In the genomic region with DNA sequence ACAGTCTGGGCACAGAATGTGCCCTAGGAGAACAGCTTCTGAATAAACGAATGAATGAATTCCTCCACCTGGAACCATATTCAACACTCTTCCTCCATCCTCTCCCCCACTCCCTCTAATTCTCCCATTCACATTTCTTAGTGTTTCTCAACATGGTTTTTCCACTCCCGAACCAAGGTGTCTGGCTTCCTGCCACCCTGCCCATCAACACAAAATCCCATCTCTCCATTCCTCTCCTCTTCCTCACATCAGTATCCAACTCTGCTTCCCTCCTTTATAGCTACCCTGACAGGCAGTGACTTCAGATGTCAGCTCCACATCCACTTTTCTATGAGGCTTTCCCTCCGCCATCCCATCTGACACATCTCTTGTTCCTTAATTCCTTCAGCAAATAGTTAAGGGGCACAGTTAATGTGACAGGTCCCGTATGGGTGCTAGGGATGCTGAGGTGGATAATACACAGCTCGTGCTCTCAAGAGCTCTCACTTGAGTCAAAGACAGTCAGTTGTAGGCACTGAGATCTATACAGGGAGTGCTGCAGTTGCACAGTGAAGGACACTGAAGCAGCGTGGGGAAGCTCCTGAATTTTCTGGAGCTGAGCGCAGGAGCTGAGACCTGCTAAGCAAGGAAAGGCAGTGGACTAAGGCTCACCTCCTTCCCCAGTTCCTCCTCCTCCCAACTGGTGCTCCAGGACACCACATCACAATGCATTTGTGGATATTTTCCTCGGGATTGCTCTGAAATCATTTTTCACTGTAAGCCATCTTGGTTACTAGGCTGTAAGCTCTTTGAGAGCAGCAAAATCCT, we compare ENCODE assay signal across 6 cellular contexts.
DNase-seq lines count a peak whose midpoint lies in the region; ATAC-seq and TF ChIP-seq lines count a peak whose summit lies in the region.

No MANE protein-coding gene starts in this region.

- CTCF ChIA-PET in HEK293 (lab: Yijun Ruan, JAX) = interaction anchor here (0.6 to 1.4 kb wide), 5 partner anchors 13 to 180 kb away, joined by 3 to 4 read pairs (median 4); no protein-coding TSS in a partner anchor

- H3K36me3 ChIP-seq in HEK293 (ENCODE audit: control insufficient read depth in 2 of 2, insufficient read depth in 1 of 2, low read length in 2 of 2) = peaks cover 3 to 18% of the 10 kb centered on the region in 2 experiments; a peak in 2 of 3 replicates
- peaks cover 6 to 16% of the 10 kb centered on the region in 2 donors for H3K36me3 ChIP-seq in duodenal mucosa (ENCODE audit: control insufficient read depth in 1 of 2, insufficient read depth in 2 of 2, low read length in 2 of 2)
- peaks cover 13% of the 10 kb centered on the region for H3K36me3 ChIP-seq in rectal smooth muscle tissue (ENCODE audit: control insufficient read depth, insufficient read depth, low read length)

- ATAC-seq in activated CD4-positive, CD25-positive, alpha-beta regulatory T cell treated with anti-CD3 and anti-CD28 coated beads, Interleukin-2, amount 50 U/mL, for 24 hours = no peak

- H3K4me1 ChIP-seq in HEK293 (ENCODE audit: control insufficient read depth, insufficient read depth, low read length) (peaks cover 29% of the 10 kb centered on the region), duodenal mucosa (ENCODE audit: control insufficient read depth in 1 of 2, insufficient read depth in 2 of 2, low read length in 2 of 2) (peaks cover 75 to 80% of the 10 kb centered on the region in 2 donors), rectal smooth muscle tissue (ENCODE audit: control insufficient read depth, insufficient read depth, low read length) (peaks cover 53% of the 10 kb centered on the region)

- POLR2A ChIA-PET in HEK293 (lab: Yijun Ruan, JAX) = interaction anchor here (0.5 to 2.6 kb wide), 5 partner anchors 13 to 226 kb away, joined by 3 to 16 read pairs (median 6); a partner anchor contains a TSS

- no peak for TF ChIP-seq CTCF in HEK293 (tag by site-specific recombination; IDR thresholded peaks at IDR 0.05)

- peak overlapping the region; percentile 100 for H3K9ac ChIP-seq in duodenal mucosa (ENCODE audit: low read depth in 1 of 2, low read length in 2 of 2)
- peak overlapping the region; percentile 40 for H3K9ac ChIP-seq in rectal smooth muscle tissue (ENCODE audit: low read length)

- H3K4me3 ChIP-seq in HEK293 (ENCODE audit: low read depth, low read length) (no peak overlapping the region), duodenal mucosa (ENCODE audit: low read depth in 1 of 2, low read length in 2 of 2) (peak overlapping the region; percentile 92 to 96), rectal smooth muscle tissue (ENCODE audit: low read length) (peak overlapping the region; percentile 94)

- H3K9me3 ChIP-seq in HEK293 (ENCODE audit: control insufficient read depth, insufficient read depth, low read depth, low read length) = no peaks in the 10 kb centered on the region
- H3K9me3 ChIP-seq in duodenal mucosa (ENCODE audit: control insufficient read depth in 1 of 2, low read length in 2 of 2) = no peaks in the 10 kb centered on the region

- H3K27ac ChIP-seq in HEK293 (ENCODE audit: extremely low read depth, low read depth, low read length) = peak overlapping the region; percentile 26; the same call in 1 of the 2 replicates
- H3K27ac ChIP-seq in duodenal mucosa (ENCODE audit: low read depth, low read length) = peak overlapping the region; percentile 98
- H3K27ac ChIP-seq in rectal smooth muscle tissue (ENCODE audit: low read depth, low read length) = peak overlapping the region; percentile 98

- H3K27me3 ChIP-seq in duodenal mucosa (ENCODE audit: control insufficient read depth in 1 of 2, insufficient read depth in 2 of 2, low read length in 2 of 2) (no peaks in the 10 kb centered on the region), rectal smooth muscle tissue (ENCODE audit: control insufficient read depth, insufficient read depth, low read length) (no peaks in the 10 kb centered on the region)

- DNase-seq in DMS79 treated with DMSO at 0.1 percent for 48 hours (lab: John Stamatoyannopoulos, UW) (no peak), NCI-H524 treated with DMSO at 0.1 percent for 48 hours (lab: John Stamatoyannopoulos, UW) (no peak)

TF ChIP-seq in HEK293, 187 proteins besides CTCF, POLR2A, EP300 and RAD21:
- TF ChIP-seq ZNF239 (tag by site-specific recombination; IDR thresholded peaks at IDR 0.05) (no peak), ZNF600 (tag by site-specific recombination; IDR thresholded peaks at IDR 0.05) (0 out of 2 replicates have a peak, but pooled peaks have one; percentile 13), SCRT1 (tag by site-specific recombination; IDR thresholded peaks at IDR 0.05; ENCODE audit: borderline replicate concordance) (no peak), ZNF843 (tag by site-specific recombination; IDR thresholded peaks at IDR 0.05) (no peak), ZNF416 (tag by site-specific recombination; IDR thresholded peaks at IDR 0.05) (no peak), PRDM1 (tag by site-specific recombination; IDR thresholded peaks at IDR 0.05) (peak; percentile 51; the same call in 1 of the 2 replicates), ZNF366 (tag by site-specific recombination; conservative IDR thresholded peaks at IDR 0.05) (peak; percentile 79), ZNF677 (tag by site-specific recombination; IDR thresholded peaks at IDR 0.05) (no peak), ZNF510 (tag by site-specific recombination; IDR thresholded peaks at IDR 0.05; ENCODE audit: insufficient replicate concordance) (no peak)
- TF ChIP-seq, protein P1, sequence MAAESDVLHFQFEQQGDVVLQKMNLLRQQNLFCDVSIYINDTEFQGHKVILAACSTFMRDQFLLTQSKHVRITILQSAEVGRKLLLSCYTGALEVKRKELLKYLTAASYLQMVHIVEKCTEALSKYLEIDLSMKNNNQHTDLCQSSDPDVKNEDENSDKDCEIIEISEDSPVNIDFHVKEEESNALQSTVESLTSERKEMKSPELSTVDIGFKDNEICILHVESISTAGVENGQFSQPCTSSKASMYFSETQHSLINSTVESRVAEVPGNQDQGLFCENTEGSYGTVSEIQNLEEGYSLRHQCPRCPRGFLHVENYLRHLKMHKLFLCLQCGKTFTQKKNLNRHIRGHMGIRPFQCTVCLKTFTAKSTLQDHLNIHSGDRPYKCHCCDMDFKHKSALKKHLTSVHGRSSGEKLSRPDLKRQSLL (tag by site-specific recombination; IDR thresholded peaks at IDR 0.05) = peak; percentile 96

Comparison
In these comparisons a context has a peak if more than half of its experiments do, and no peak if none do; other contexts are left out.
1. H3K27ac ChIP-seq: peak in every context shown above with its lines; median percentile 98 in duodenal mucosa; 98 in rectal smooth muscle tissue; 26 in HEK293.